Comparison of ENCODE assay signal across 1 cellular context in the genomic region with DNA sequence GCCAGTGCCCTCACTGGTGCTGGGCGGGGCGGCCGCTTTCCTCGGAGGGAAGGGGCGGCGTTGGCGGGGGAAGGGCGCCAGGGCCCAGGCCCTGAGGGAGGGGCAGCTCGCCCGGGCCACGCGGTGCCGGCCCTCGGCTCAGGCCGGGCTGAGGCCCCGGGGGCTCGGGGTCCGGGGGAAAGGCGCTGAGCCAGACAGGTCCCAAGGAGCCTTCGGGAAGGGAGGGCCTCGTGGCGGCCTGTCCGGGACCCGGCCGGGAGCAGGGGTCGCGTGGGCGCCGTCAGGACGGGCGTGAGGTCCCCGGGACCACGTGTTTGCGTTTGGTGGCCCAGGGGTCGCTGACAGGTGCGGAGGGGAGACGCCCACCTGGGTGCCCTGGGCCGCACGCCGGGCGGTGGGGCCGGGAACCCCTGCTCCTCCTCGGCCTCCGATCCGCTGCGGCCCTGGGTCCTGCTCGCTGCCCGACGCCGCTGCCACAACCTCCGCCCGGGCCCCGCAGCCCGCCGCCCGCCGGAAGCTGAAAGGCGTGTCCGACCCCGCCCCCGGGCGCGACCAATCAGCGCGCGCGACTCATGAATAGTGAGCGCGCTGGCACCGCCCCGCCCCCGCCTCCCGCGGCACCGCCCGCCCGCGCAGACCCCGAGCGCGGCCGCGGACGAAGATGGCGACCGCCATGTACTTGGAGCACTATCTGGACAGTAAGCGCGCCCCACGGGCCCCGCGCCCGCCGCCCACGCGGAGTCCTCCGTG.
TF ChIP-seq lines count a peak whose summit lies in the region.

Gene ING5, plus strand, starts transcription at position 635 of the 750 bp plus-strand sequence. Its CDS starts 27 bp downstream, at position 662.

TF ChIP-seq in K562, 482 proteins besides CTCF, POLR2A, EP300 and RAD21 (continued from another document and continues in another):
- 0 out of 2 replicates have a peak, but pooled peaks have one; percentile 35 for TF ChIP-seq REST (CRISPR knock-in tag; IDR thresholded peaks at IDR 0.05; ENCODE audit: low read depth)
- TF ChIP-seq, protein P1, sequence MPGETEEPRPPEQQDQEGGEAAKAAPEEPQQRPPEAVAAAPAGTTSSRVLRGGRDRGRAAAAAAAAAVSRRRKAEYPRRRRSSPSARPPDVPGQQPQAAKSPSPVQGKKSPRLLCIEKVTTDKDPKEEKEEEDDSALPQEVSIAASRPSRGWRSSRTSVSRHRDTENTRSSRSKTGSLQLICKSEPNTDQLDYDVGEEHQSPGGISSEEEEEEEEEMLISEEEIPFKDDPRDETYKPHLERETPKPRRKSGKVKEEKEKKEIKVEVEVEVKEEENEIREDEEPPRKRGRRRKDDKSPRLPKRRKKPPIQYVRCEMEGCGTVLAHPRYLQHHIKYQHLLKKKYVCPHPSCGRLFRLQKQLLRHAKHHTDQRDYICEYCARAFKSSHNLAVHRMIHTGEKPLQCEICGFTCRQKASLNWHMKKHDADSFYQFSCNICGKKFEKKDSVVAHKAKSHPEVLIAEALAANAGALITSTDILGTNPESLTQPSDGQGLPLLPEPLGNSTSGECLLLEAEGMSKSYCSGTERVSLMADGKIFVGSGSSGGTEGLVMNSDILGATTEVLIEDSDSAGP (CRISPR knock-in tag; IDR thresholded peaks at IDR 0.05), result no peak
- TF ChIP-seq MEIS2 (IDR thresholded peaks at IDR 0.05; ENCODE audit: partially characterized antibody), result peak; percentile 10
- TF ChIP-seq FOXP4 (CRISPR knock-in tag; IDR thresholded peaks at IDR 0.05; ENCODE audit: borderline replicate concordance), result no peak; the same call in 1 of the 2 replicates
- peak; percentile 38; the same call in 1 of the 2 replicates for TF ChIP-seq ZNF76 (CRISPR knock-in tag; IDR thresholded peaks at IDR 0.05; ENCODE audit: borderline replicate concordance)
- TF ChIP-seq YY1 (IDR thresholded peaks at IDR 0.05; ENCODE audit: borderline replicate concordance in 1 of 3, control insufficient read depth in 1 of 3, extremely low read depth in 1 of 3, insufficient read depth in 3 of 3, insufficient read length in 1 of 3, insufficient replicate concordance in 2 of 3, low read depth in 1 of 3, low read length in 2 of 3), result peak; percentile 63 to 94 (median 90)
- TF ChIP-seq PCBP1 (IDR thresholded peaks at IDR 0.05; ENCODE audit: low read depth, low read length, poor library complexity, severe bottlenecking), result peak; percentile 69
- TF ChIP-seq PHB (CRISPR knock-in tag; IDR thresholded peaks at IDR 0.05), result 0 out of 2 replicates have a peak, but pooled peaks have one; percentile 75
- TF ChIP-seq NONO (IDR thresholded peaks at IDR 0.05; ENCODE audit: low read depth in 2 of 2, low read length in 1 of 2), result peak in 1 of 2 experiments; percentile 12; a peak in 1 of 4 replicates
- 0 out of 2 replicates have a peak, but pooled peaks have one; percentile 8 for TF ChIP-seq NR4A1 (CRISPR knock-in tag; IDR thresholded peaks at IDR 0.05)
- TF ChIP-seq NR4A1 (tag; IDR thresholded peaks at IDR 0.05), result no peak
- TF ChIP-seq, protein P2, sequence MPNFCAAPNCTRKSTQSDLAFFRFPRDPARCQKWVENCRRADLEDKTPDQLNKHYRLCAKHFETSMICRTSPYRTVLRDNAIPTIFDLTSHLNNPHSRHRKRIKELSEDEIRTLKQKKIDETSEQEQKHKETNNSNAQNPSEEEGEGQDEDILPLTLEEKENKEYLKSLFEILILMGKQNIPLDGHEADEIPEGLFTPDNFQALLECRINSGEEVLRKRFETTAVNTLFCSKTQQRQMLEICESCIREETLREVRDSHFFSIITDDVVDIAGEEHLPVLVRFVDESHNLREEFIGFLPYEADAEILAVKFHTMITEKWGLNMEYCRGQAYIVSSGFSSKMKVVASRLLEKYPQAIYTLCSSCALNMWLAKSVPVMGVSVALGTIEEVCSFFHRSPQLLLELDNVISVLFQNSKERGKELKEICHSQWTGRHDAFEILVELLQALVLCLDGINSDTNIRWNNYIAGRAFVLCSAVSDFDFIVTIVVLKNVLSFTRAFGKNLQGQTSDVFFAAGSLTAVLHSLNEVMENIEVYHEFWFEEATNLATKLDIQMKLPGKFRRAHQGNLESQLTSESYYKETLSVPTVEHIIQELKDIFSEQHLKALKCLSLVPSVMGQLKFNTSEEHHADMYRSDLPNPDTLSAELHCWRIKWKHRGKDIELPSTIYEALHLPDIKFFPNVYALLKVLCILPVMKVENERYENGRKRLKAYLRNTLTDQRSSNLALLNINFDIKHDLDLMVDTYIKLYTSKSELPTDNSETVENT (CRISPR knock-in tag; IDR thresholded peaks at IDR 0.05), result peak; percentile 62; the same call in 1 of the 2 replicates
- no peak for TF ChIP-seq ATF1 (CRISPR knock-in tag; IDR thresholded peaks at IDR 0.05)
- peak; percentile 44; the same call in 1 of the 2 replicates for TF ChIP-seq ATF1 (tag; IDR thresholded peaks at IDR 0.05)
- peak; percentile 49 for TF ChIP-seq RBM25 (IDR thresholded peaks at IDR 0.05; ENCODE audit: low read depth, low read length, severe bottlenecking)
- TF ChIP-seq GTF2A2 (tag; IDR thresholded peaks at IDR 0.05), result no peak
- TF ChIP-seq RBM22 (IDR thresholded peaks at IDR 0.05; ENCODE audit: low read depth, low read length, poor library complexity, severe bottlenecking), result peak; percentile 39
- TF ChIP-seq, protein P3, sequence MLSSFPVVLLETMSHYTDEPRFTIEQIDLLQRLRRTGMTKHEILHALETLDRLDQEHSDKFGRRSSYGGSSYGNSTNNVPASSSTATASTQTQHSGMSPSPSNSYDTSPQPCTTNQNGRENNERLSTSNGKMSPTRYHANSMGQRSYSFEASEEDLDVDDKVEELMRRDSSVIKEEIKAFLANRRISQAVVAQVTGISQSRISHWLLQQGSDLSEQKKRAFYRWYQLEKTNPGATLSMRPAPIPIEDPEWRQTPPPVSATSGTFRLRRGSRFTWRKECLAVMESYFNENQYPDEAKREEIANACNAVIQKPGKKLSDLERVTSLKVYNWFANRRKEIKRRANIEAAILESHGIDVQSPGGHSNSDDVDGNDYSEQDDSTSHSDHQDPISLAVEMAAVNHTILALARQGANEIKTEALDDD (IDR thresholded peaks at IDR 0.05), result no peak
- peak in 1 of 2 experiments; percentile 73; a peak in 2 of 4 replicates for TF ChIP-seq NRF1 (conservative IDR thresholded peaks at IDR 0.05 in 1 of 2, IDR thresholded peaks at IDR 0.05 in 1 of 2)
- no peak for TF ChIP-seq ZFP36 (IDR thresholded peaks at IDR 0.05; ENCODE audit: low read depth, low read length, partially characterized antibody)
- TF ChIP-seq, protein P4, sequence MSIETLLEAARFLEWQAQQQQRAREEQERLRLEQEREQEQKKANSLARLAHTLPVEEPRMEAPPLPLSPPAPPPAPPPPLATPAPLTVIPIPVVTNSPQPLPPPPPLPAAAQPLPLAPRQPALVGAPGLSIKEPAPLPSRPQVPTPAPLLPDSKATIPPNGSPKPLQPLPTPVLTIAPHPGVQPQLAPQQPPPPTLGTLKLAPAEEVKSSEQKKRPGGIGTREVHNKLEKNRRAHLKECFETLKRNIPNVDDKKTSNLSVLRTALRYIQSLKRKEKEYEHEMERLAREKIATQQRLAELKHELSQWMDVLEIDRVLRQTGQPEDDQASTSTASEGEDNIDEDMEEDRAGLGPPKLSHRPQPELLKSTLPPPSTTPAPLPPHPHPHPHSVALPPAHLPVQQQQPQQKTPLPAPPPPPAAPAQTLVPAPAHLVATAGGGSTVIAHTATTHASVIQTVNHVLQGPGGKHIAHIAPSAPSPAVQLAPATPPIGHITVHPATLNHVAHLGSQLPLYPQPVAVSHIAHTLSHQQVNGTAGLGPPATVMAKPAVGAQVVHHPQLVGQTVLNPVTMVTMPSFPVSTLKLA (conservative IDR thresholded peaks at IDR 0.05), result peak; percentile 95 to 98
- TF ChIP-seq TAF9B (IDR thresholded peaks at IDR 0.05; ENCODE audit: partially characterized antibody), result no peak
- peak; percentile 70; the same call in 1 of the 2 replicates for TF ChIP-seq ZNF395 (CRISPR knock-in tag; IDR thresholded peaks at IDR 0.05)
- peak; percentile 63; the same call in 1 of the 2 replicates for TF ChIP-seq THAP7 (CRISPR knock-in tag; IDR thresholded peaks at IDR 0.05)
- peak; percentile 72 for TF ChIP-seq TAF1 (IDR thresholded peaks at IDR 0.05; ENCODE audit: control insufficient read depth, extremely low read depth, insufficient read depth, low read length, severe bottlenecking)
- TF ChIP-seq, protein P5, sequence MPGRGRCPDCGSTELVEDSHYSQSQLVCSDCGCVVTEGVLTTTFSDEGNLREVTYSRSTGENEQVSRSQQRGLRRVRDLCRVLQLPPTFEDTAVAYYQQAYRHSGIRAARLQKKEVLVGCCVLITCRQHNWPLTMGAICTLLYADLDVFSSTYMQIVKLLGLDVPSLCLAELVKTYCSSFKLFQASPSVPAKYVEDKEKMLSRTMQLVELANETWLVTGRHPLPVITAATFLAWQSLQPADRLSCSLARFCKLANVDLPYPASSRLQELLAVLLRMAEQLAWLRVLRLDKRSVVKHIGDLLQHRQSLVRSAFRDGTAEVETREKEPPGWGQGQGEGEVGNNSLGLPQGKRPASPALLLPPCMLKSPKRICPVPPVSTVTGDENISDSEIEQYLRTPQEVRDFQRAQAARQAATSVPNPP (IDR thresholded peaks at IDR 0.05; ENCODE audit: borderline replicate concordance, insufficient read depth, insufficient read length), result no peak
- TF ChIP-seq, protein P6, sequence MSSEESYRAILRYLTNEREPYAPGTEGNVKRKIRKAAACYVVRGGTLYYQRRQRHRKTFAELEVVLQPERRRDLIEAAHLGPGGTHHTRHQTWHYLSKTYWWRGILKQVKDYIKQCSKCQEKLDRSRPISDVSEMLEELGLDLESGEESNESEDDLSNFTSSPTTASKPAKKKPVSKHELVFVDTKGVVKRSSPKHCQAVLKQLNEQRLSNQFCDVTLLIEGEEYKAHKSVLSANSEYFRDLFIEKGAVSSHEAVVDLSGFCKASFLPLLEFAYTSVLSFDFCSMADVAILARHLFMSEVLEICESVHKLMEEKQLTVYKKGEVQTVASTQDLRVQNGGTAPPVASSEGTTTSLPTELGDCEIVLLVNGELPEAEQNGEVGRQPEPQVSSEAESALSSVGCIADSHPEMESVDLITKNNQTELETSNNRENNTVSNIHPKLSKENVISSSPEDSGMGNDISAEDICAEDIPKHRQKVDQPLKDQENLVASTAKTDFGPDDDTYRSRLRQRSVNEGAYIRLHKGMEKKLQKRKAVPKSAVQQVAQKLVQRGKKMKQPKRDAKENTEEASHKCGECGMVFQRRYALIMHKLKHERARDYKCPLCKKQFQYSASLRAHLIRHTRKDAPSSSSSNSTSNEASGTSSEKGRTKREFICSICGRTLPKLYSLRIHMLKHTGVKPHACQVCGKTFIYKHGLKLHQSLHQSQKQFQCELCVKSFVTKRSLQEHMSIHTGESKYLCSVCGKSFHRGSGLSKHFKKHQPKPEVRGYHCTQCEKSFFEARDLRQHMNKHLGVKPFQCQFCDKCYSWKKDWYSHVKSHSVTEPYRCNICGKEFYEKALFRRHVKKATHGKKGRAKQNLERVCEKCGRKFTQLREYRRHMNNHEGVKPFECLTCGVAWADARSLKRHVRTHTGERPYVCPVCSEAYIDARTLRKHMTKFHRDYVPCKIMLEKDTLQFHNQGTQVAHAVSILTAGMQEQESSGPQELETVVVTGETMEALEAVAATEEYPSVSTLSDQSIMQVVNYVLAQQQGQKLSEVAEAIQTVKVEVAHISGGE (CRISPR knock-in tag; IDR thresholded peaks at IDR 0.05), result 0 out of 6 replicates have a peak, but pooled peaks of 1 of the 3 experiments have one; percentile 25
